In the genomic region with DNA sequence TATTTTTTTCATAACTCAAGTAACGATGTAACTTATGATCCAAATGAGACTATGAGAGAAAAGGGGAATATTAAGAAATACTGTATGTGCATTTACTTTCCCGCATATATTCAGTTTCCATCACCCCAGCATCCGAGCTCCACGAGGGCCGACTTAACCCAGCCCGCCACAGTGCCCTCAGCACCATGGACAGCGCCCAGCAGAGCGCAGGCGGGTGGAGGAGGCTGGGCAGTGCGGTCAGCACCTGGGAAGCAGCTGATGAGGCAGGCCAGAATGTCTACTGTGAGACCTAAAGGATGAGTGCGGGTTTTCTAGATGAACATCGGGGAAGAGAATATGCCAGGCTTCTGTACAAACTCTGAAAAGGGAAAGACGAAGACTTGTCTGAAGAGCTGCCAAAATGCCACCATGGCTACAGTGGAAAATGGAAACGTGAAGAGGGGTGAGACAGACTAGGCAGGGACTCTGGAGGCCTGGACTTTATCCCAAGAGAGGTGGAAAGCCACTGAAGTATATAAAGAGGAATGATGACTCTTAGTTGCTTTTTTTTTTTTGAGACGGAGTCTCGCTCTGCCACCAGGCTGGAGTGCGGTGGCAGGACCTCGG, we compare ENCODE assay signal across 1 cellular context.
A peak's percentile ranks its signal among the peaks of the same experiment; 100 is the strongest.
TF ChIP-seq lines count a peak whose summit lies in the region.

No MANE protein-coding gene starts in this region.

TF ChIP-seq in K562, 482 proteins besides CTCF, POLR2A, EP300 and RAD21 (continued from another document and continues in another):
- TF ChIP-seq ZNF740 (CRISPR knock-in tag; IDR thresholded peaks at IDR 0.05) (no peak), ZNF740 (tag; IDR thresholded peaks at IDR 0.05) (no peak), ILF3 (IDR thresholded peaks at IDR 0.05; ENCODE audit: borderline replicate concordance) (no peak), BRCA1 (IDR thresholded peaks at IDR 0.05) (no peak), BRCA1 (CRISPR knock-in tag; IDR thresholded peaks at IDR 0.05) (no peak), THAP7 (CRISPR knock-in tag; IDR thresholded peaks at IDR 0.05) (no peak), PRPF4 (IDR thresholded peaks at IDR 0.05; ENCODE audit: insufficient read depth, low read depth, low read length, poor library complexity, severe bottlenecking) (no peak), EGR1 (conservative IDR thresholded peaks at IDR 0.05) (0 out of 2 replicates have a peak, but pooled peaks have one; percentile 7), MCM7 (IDR thresholded peaks at IDR 0.05) (no peak), SLC30A9 (CRISPR knock-in tag; IDR thresholded peaks at IDR 0.05) (no peak), LEF1 (IDR thresholded peaks at IDR 0.05) (no peak), PCBP1 (IDR thresholded peaks at IDR 0.05; ENCODE audit: low read depth, low read length, poor library complexity, severe bottlenecking) (no peak), ZSCAN32 (CRISPR knock-in tag; IDR thresholded peaks at IDR 0.05) (no peak), ADNP (tag; IDR thresholded peaks at IDR 0.05) (no peak), LCOR (CRISPR knock-in tag; IDR thresholded peaks at IDR 0.05) (peak; percentile 68; the same call in 1 of the 2 replicates), ZNF253 (CRISPR knock-in tag; conservative IDR thresholded peaks at IDR 0.05) (no peak), CXXC5 (CRISPR knock-in tag; IDR thresholded peaks at IDR 0.05) (peak; percentile 22; the same call in 1 of the 2 replicates), CEBPG (CRISPR knock-in tag; IDR thresholded peaks at IDR 0.05) (no peak), CEBPG (tag; conservative IDR thresholded peaks at IDR 0.05 in 1 of 2, IDR thresholded peaks at IDR 0.05 in 1 of 2) (no peak), HDAC3 (IDR thresholded peaks at IDR 0.05; ENCODE audit: borderline replicate concordance, partially characterized antibody) (no peak), HNRNPH1 (optimal IDR thresholded peaks at IDR 0.05; ENCODE audit: low read depth, low read length) (no peak), RFX5 (IDR thresholded peaks at IDR 0.05; ENCODE audit: low read depth, low read length) (no peak), CAMTA2 (CRISPR knock-in tag; conservative IDR thresholded peaks at IDR 0.05) (no peak), E2F8 (IDR thresholded peaks at IDR 0.05; ENCODE audit: low read depth, partially characterized antibody) (no peak), E2F3 (CRISPR knock-in tag; IDR thresholded peaks at IDR 0.05) (no peak), ZNF408 (CRISPR knock-in tag; IDR thresholded peaks at IDR 0.05; ENCODE audit: low read depth) (no peak), BCL6 (CRISPR knock-in tag; IDR thresholded peaks at IDR 0.05) (no peak), HMBOX1 (IDR thresholded peaks at IDR 0.05) (no peak), ZNF696 (CRISPR knock-in tag; conservative IDR thresholded peaks at IDR 0.05) (no peak), E2F1 (CRISPR knock-in tag; IDR thresholded peaks at IDR 0.05) (no peak; the same call in 1 of the 2 replicates), ZBTB49 (CRISPR knock-in tag; IDR thresholded peaks at IDR 0.05; ENCODE audit: borderline replicate concordance) (peak; percentile 90), NCOA6 (IDR thresholded peaks at IDR 0.05) (no peak), ZBTB1 (CRISPR knock-in tag; IDR thresholded peaks at IDR 0.05; ENCODE audit: borderline replicate concordance, low read depth) (no peak; the same call in 1 of the 2 replicates)
- TF ChIP-seq, protein P1, sequence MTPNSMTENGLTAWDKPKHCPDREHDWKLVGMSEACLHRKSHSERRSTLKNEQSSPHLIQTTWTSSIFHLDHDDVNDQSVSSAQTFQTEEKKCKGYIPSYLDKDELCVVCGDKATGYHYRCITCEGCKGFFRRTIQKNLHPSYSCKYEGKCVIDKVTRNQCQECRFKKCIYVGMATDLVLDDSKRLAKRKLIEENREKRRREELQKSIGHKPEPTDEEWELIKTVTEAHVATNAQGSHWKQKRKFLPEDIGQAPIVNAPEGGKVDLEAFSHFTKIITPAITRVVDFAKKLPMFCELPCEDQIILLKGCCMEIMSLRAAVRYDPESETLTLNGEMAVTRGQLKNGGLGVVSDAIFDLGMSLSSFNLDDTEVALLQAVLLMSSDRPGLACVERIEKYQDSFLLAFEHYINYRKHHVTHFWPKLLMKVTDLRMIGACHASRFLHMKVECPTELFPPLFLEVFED (CRISPR knock-in tag; conservative IDR thresholded peaks at IDR 0.05): no peak
- TF ChIP-seq, protein P2, sequence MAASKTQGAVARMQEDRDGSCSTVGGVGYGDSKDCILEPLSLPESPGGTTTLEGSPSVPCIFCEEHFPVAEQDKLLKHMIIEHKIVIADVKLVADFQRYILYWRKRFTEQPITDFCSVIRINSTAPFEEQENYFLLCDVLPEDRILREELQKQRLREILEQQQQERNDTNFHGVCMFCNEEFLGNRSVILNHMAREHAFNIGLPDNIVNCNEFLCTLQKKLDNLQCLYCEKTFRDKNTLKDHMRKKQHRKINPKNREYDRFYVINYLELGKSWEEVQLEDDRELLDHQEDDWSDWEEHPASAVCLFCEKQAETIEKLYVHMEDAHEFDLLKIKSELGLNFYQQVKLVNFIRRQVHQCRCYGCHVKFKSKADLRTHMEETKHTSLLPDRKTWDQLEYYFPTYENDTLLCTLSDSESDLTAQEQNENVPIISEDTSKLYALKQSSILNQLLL (CRISPR knock-in tag; IDR thresholded peaks at IDR 0.05; ENCODE audit: borderline replicate concordance): no peak
- TF ChIP-seq, protein P3, sequence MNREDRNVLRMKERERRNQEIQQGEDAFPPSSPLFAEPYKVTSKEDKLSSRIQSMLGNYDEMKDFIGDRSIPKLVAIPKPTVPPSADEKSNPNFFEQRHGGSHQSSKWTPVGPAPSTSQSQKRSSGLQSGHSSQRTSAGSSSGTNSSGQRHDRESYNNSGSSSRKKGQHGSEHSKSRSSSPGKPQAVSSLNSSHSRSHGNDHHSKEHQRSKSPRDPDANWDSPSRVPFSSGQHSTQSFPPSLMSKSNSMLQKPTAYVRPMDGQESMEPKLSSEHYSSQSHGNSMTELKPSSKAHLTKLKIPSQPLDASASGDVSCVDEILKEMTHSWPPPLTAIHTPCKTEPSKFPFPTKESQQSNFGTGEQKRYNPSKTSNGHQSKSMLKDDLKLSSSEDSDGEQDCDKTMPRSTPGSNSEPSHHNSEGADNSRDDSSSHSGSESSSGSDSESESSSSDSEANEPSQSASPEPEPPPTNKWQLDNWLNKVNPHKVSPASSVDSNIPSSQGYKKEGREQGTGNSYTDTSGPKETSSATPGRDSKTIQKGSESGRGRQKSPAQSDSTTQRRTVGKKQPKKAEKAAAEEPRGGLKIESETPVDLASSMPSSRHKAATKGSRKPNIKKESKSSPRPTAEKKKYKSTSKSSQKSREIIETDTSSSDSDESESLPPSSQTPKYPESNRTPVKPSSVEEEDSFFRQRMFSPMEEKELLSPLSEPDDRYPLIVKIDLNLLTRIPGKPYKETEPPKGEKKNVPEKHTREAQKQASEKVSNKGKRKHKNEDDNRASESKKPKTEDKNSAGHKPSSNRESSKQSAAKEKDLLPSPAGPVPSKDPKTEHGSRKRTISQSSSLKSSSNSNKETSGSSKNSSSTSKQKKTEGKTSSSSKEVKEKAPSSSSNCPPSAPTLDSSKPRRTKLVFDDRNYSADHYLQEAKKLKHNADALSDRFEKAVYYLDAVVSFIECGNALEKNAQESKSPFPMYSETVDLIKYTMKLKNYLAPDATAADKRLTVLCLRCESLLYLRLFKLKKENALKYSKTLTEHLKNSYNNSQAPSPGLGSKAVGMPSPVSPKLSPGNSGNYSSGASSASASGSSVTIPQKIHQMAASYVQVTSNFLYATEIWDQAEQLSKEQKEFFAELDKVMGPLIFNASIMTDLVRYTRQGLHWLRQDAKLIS (CRISPR knock-in tag; IDR thresholded peaks at IDR 0.05): peak; percentile 67; the same call in 1 of the 2 replicates
- TF ChIP-seq, protein P4, sequence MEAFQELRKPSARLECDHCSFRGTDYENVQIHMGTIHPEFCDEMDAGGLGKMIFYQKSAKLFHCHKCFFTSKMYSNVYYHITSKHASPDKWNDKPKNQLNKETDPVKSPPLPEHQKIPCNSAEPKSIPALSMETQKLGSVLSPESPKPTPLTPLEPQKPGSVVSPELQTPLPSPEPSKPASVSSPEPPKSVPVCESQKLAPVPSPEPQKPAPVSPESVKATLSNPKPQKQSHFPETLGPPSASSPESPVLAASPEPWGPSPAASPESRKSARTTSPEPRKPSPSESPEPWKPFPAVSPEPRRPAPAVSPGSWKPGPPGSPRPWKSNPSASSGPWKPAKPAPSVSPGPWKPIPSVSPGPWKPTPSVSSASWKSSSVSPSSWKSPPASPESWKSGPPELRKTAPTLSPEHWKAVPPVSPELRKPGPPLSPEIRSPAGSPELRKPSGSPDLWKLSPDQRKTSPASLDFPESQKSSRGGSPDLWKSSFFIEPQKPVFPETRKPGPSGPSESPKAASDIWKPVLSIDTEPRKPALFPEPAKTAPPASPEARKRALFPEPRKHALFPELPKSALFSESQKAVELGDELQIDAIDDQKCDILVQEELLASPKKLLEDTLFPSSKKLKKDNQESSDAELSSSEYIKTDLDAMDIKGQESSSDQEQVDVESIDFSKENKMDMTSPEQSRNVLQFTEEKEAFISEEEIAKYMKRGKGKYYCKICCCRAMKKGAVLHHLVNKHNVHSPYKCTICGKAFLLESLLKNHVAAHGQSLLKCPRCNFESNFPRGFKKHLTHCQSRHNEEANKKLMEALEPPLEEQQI (IDR thresholded peaks at IDR 0.05): 0 out of 2 replicates have a peak, but pooled peaks have one; percentile 54
- TF ChIP-seq, protein P5, sequence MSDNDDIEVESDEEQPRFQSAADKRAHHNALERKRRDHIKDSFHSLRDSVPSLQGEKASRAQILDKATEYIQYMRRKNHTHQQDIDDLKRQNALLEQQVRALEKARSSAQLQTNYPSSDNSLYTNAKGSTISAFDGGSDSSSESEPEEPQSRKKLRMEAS (CRISPR knock-in tag; IDR thresholded peaks at IDR 0.05): peak; percentile 35; the same call in 1 of the 2 replicates
